In genomic region chr14:26526132-26526531, GRCh38 we compare ENCODE assay signal across 18 cellular contexts.
"Had no signal": no experiment of that assay in that cellular context is flagged by ENCODE, and none has a peak within 500 bp of the region (broad histone marks: within the 10 kb centered on the region; RNA-seq: fewer than 3 reads in every experiment).

No MANE protein-coding gene starts in this region.

- H3K9me3 ChIP-seq: ascending aorta, gastroesophageal sphincter, heart right ventricle, thyroid gland had no signal

- ATAC-seq: gastroesophageal sphincter, heart right ventricle, left colon, sciatic nerve had no signal

- H3K4me2 ChIP-seq: neural progenitor cell had no signal

- H3K9ac ChIP-seq: neural progenitor cell had no signal

- H3K4me3 ChIP-seq: ascending aorta, cardiac muscle cell, dorsolateral prefrontal cortex, gastroesophageal sphincter, heart right ventricle, lung, neural progenitor cell, spleen, thyroid gland had no signal

- H3K27me3 ChIP-seq: ascending aorta, cardiac muscle cell, dorsolateral prefrontal cortex, gastroesophageal sphincter, heart right ventricle, neural progenitor cell, spleen, thyroid gland had no signal

- H3K4me1 ChIP-seq: ascending aorta, neural progenitor cell, spleen, thyroid gland had no signal

- DNase-seq: activated CD4-positive, CD25-positive, alpha-beta regulatory T cell treated with anti-CD3 and anti-CD28 coated beads, Interleukin-2, amount 50 U/mL, for 72 hours; activated naive CD4-positive, alpha-beta T cell; activated naive CD8-positive, alpha-beta T cell treated with anti-CD3 and anti-CD28 coated beads, Interleukin-2, amount 10 ng/mL, durations not matched to agents 7 days and 5 days; dorsolateral prefrontal cortex; heart right ventricle; left colon; naive B cell; spleen; stimulated activated CD4-positive, alpha-beta T cell treated with anti-CD3 and anti-CD28 coated beads, Interleukin-2, amount 100 ng/mL, for 24 hours; T-helper 1 cell; T1000; thyroid gland had no signal

- H2AFZ ChIP-seq: neural progenitor cell had no signal

- H3K27ac ChIP-seq: ascending aorta, cardiac muscle cell, dorsolateral prefrontal cortex, heart right ventricle, neural progenitor cell, spleen, thyroid gland had no signal

- H3K36me3 ChIP-seq: ascending aorta, cardiac muscle cell, gastroesophageal sphincter, heart right ventricle, neural progenitor cell, spleen, thyroid gland had no signal
